ENCODE assay signal across 9 cellular contexts in the genomic region with DNA sequence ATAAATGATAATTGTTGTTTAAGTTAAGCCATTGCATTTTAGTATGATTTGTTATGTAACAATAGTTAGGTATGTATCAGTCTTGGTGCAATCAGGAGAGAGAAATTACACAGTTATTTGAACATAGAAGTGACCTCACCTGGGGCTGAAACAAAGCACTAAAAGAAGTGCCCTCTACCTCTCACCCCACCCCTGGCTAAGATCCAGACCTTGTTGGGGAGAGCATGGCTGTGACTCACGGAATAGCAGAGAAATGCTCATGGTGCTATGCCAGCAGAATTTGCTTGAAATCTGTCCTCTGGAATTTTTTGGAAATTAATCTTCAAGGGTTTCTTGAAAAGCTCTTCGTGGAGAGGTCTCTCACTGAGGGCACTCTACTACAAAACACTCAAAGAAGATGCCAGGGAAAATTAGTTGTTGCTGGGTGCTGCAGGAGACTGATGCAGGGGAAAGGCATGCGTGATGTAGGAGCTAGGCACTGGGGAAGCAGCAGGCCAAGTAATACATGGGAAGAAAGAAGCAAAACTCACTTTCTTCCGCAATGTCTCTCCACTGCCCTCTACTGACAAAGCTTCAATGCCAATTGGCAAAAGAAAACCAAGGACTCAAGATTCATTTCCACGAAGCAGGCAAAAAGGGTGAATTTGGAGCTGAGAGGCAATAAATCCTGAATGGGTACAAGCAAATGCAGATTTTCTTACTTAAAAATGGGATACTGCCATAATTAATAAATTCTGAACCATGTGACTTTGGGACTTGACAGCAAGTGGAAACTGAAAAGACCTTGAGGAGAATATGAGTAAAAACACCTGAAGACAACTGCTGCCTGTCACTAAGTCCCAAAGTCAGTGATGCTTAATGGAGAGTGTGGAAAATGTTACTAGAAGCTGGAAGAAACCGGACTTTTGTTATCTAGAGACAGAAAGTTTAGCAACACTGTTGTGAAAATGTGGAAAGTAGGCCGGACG.
DNase-seq lines count a peak whose midpoint lies in the region; ATAC-seq and TF ChIP-seq lines count a peak whose summit lies in the region.
"Had no signal": no experiment of that assay in that cellular context is flagged by ENCODE, and none has a peak within 500 bp of the region (broad histone marks: within the 10 kb centered on the region; RNA-seq: fewer than 3 reads in every experiment).

No MANE protein-coding gene starts in this region.

- DNase-seq in activated CD4-positive, alpha-beta T cell treated with anti-CD3 and anti-CD28 coated beads, Interleukin-2, amount 10 ng/mL, durations not matched to agents 24 days and 14 days = peak; percentile 76
- no peak for DNase-seq in activated CD4-positive, alpha-beta T cell treated with anti-CD3 and anti-CD28 coated beads for 1 hour
- DNase-seq in NAMALWA (ENCODE audit: low spot score) (peak; percentile 66), brain microvascular endothelial cell (peak; percentile 77), T1000 (lab: John Stamatoyannopoulos, UW) (no peak)

- no peaks in the 10 kb centered on the region for H3K9me2 ChIP-seq in neural cell (ENCODE audit: insufficient read depth, low read length)

- TF ChIP-seq RAD21 in neural cell (conservative IDR thresholded peaks at IDR 0.05) = no peak

- H3K27me3 ChIP-seq in brain microvascular endothelial cell (replicated peaks) (no peaks in the 10 kb centered on the region), neural cell (ENCODE audit: insufficient read depth, low read depth, low read length) (peaks cover 23% of the 10 kb centered on the region)

- H3K4me3 Mint-ChIP-seq in activated CD4-positive, alpha-beta T cell treated with anti-CD3 and anti-CD28 coated beads, Interleukin-2, amount 10 ng/mL, durations not matched to agents 24 days and 14 days = no peak overlapping the region
- H3K4me3 Mint-ChIP-seq: activated naive CD8-positive, alpha-beta T cell had no signal

- peaks cover 10% of the 10 kb centered on the region for H3K9me3 Mint-ChIP-seq in activated CD4-positive, alpha-beta T cell treated with anti-CD3 and anti-CD28 coated beads, Interleukin-2, amount 10 ng/mL, durations not matched to agents 24 days and 14 days

- ATAC-seq in HG02623 (IDR thresholded peaks at IDR 0.05; ENCODE audit: unreplicated experiment) = no peak
- no peak for ATAC-seq in GM18861 (IDR thresholded peaks at IDR 0.05; ENCODE audit: unreplicated experiment)

- no peak overlapping the region for H3K4me2 ChIP-seq in neural cell (ENCODE audit: low read length)

- no peak overlapping the region for H3K27ac Mint-ChIP-seq in activated CD4-positive, alpha-beta T cell treated with anti-CD3 and anti-CD28 coated beads, Interleukin-2, amount 10 ng/mL, durations not matched to agents 24 days and 14 days
- H3K27ac Mint-ChIP-seq: activated naive CD8-positive, alpha-beta T cell had no signal

- no peak overlapping the region for H2AFZ ChIP-seq in neural cell (ENCODE audit: low read depth, low read length)

- in situ Hi-C loops in brain microvascular endothelial cell (cut with HindIII; ENCODE audit: low pct_ligation_motif_present, low sequenced_read_pairs) = no loop called here

- no peaks in the 10 kb centered on the region for H3F3A ChIP-seq in neural cell (ENCODE audit: insufficient read depth, low read length, poor library complexity, severe bottlenecking)

- H3K27ac ChIP-seq in brain microvascular endothelial cell (no peak overlapping the region), neural cell (ENCODE audit: low read length) (no peak overlapping the region)

- no peaks in the 10 kb centered on the region for H3K36me3 ChIP-seq in brain microvascular endothelial cell (replicated peaks)
- no peaks in the 10 kb centered on the region for H3K36me3 ChIP-seq in neural cell (ENCODE audit: insufficient read depth, low read length)

- H3K36me3 Mint-ChIP-seq in activated CD4-positive, alpha-beta T cell treated with anti-CD3 and anti-CD28 coated beads, Interleukin-2, amount 10 ng/mL, durations not matched to agents 24 days and 14 days (ENCODE audit: low read depth) = no peaks in the 10 kb centered on the region
- H3K36me3 Mint-ChIP-seq: activated naive CD8-positive, alpha-beta T cell had no signal

- peak; percentile 83 for TF ChIP-seq CTCF in brain microvascular endothelial cell (IDR thresholded peaks at IDR 0.05; ENCODE audit: low read depth, low read length, missing control alignments)
- peak; percentile 35 for TF ChIP-seq CTCF in neural cell (IDR thresholded peaks at IDR 0.05; ENCODE audit: poor library complexity, severe bottlenecking)

- intact Hi-C loops in activated CD4-positive, alpha-beta T cell treated with anti-CD3 and anti-CD28 coated beads, Interleukin-2, amount 10 ng/mL, durations not matched to agents 24 days and 14 days (cut with micrococcal nuclease) = loop anchor here (2.0 to 5.0 kb wide), 3 partner anchors 18 to 420 kb away; no protein-coding TSS in a partner anchor

- H3K79me2 ChIP-seq in neural cell (replicated peaks; ENCODE audit: insufficient read depth, low read length) = no peaks in the 10 kb centered on the region

- peaks cover 15% of the 10 kb centered on the region for H3K4me1 Mint-ChIP-seq in activated CD4-positive, alpha-beta T cell treated with anti-CD3 and anti-CD28 coated beads, Interleukin-2, amount 10 ng/mL, durations not matched to agents 24 days and 14 days

- peaks cover 28% of the 10 kb centered on the region for H3K27me3 Mint-ChIP-seq in activated CD4-positive, alpha-beta T cell treated with anti-CD3 and anti-CD28 coated beads, Interleukin-2, amount 10 ng/mL, durations not matched to agents 24 days and 14 days

- peaks cover 4% of the 10 kb centered on the region for H3K9me3 ChIP-seq in neural cell (ENCODE audit: low read length)

- H4K20me1 ChIP-seq in neural cell (ENCODE audit: insufficient read depth) = no peaks in the 10 kb centered on the region

- no peak overlapping the region for H3K9ac ChIP-seq in neural cell (ENCODE audit: low read length)

- H3K4me3 ChIP-seq in brain microvascular endothelial cell (ENCODE audit: low read depth, low read length) (no peak overlapping the region), neural cell (ENCODE audit: low read length) (no peak overlapping the region)

- TF ChIP-seq EP300 in neural cell (conservative IDR thresholded peaks at IDR 0.05; ENCODE audit: poor library complexity, severe bottlenecking) = no peak

TF ChIP-seq in neural cell, 6 proteins besides CTCF, POLR2A, EP300 and RAD21:
- TF ChIP-seq SMC3 (conservative IDR thresholded peaks at IDR 0.05; ENCODE audit: poor library complexity) (no peak), EZH2 (IDR thresholded peaks at IDR 0.05; ENCODE audit: borderline replicate concordance, insufficient read depth, low read length, poor library complexity, severe bottlenecking) (no peak), TAF1 (IDR thresholded peaks at IDR 0.05; ENCODE audit: low read depth) (no peak), MXI1 (conservative IDR thresholded peaks at IDR 0.05; ENCODE audit: poor library complexity, severe bottlenecking) (no peak), POLR2AphosphoS5 (IDR thresholded peaks at IDR 0.05) (no peak)
- TF ChIP-seq, protein P1, sequence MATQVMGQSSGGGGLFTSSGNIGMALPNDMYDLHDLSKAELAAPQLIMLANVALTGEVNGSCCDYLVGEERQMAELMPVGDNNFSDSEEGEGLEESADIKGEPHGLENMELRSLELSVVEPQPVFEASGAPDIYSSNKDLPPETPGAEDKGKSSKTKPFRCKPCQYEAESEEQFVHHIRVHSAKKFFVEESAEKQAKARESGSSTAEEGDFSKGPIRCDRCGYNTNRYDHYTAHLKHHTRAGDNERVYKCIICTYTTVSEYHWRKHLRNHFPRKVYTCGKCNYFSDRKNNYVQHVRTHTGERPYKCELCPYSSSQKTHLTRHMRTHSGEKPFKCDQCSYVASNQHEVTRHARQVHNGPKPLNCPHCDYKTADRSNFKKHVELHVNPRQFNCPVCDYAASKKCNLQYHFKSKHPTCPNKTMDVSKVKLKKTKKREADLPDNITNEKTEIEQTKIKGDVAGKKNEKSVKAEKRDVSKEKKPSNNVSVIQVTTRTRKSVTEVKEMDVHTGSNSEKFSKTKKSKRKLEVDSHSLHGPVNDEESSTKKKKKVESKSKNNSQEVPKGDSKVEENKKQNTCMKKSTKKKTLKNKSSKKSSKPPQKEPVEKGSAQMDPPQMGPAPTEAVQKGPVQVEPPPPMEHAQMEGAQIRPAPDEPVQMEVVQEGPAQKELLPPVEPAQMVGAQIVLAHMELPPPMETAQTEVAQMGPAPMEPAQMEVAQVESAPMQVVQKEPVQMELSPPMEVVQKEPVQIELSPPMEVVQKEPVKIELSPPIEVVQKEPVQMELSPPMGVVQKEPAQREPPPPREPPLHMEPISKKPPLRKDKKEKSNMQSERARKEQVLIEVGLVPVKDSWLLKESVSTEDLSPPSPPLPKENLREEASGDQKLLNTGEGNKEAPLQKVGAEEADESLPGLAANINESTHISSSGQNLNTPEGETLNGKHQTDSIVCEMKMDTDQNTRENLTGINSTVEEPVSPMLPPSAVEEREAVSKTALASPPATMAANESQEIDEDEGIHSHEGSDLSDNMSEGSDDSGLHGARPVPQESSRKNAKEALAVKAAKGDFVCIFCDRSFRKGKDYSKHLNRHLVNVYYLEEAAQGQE (IDR thresholded peaks at IDR 0.05; ENCODE audit: borderline replicate concordance) = no peak

Comparison
In these comparisons a context has a peak if more than half of its experiments do, and no peak if none do; other contexts are left out.
1. DNase-seq: peak in activated CD4-positive, alpha-beta T cell treated with anti-CD3 and anti-CD28 coated beads, Interleukin-2, amount 10 ng/mL, durations not matched to agents 24 days and 14 days (single experiment), NAMALWA (single experiment) and brain microvascular endothelial cell (single experiment); none in activated CD4-positive, alpha-beta T cell treated with anti-CD3 and anti-CD28 coated beads for 1 hour (single experiment) and T1000 (single experiment).